ENCODE assay signal across 8 cellular contexts in genomic region chr1:234606731-234607090, GRCh38. TPM values are rescaled to one million over a fixed set of nuclear protein-coding genes. Genes with fewer than 3 reads are reported as not detected.
DNase-seq lines count a peak whose midpoint lies in the region; ATAC-seq and TF ChIP-seq lines count a peak whose summit lies in the region.

No MANE protein-coding gene starts in this region.

- DNase-seq in MM.1S (peak; percentile 22), coronary artery (ENCODE audit: low spot score) (no peak), occipital lobe (lab: John Stamatoyannopoulos, UW) (no peak), OCI-M1 (lab: John Stamatoyannopoulos, UW) (no peak)

- H3K9me2 ChIP-seq in MM.1S (replicated peaks; ENCODE audit: insufficient read depth, low read length): no peaks in the 10 kb centered on the region

- peak overlapping the region; percentile 98 for H3K27ac ChIP-seq in C4-2B
- H3K27ac ChIP-seq in MM.1S (ENCODE audit: low read length): peak overlapping the region; percentile 96; the same call in 1 of the 2 replicates
- H3K27ac ChIP-seq in coronary artery: peak overlapping the region; percentile 96 to 100

- peak overlapping the region; percentile 84 to 100 (median 100) for H3K27ac Mint-ChIP-seq in nephron

- TF ChIP-seq CTCF in C4-2B (conservative IDR thresholded peaks at IDR 0.05) (no peak), MM.1S (IDR thresholded peaks at IDR 0.05; ENCODE audit: low read length) (no peak), coronary artery (IDR thresholded peaks at IDR 0.05) (no peak), nephron (IDR thresholded peaks at IDR 0.05; ENCODE audit: unreplicated experiment in 3 of 3) (no peak)

- H3K9ac ChIP-seq in MM.1S (ENCODE audit: low read length): peak overlapping the region; percentile 96

- H3K4me1 ChIP-seq in MM.1S (ENCODE audit: low read length): peaks cover 49% of the 10 kb centered on the region

- H3K36me3 Mint-ChIP-seq in nephron (ENCODE audit: low read depth): peaks cover 56% of the 10 kb centered on the region

- no peaks in the 10 kb centered on the region for H3K9me3 ChIP-seq in MM.1S (replicated peaks; ENCODE audit: insufficient read depth, low read length)

- peaks cover 9% of the 10 kb centered on the region for H3K36me3 ChIP-seq in MM.1S (replicated peaks; ENCODE audit: insufficient read depth, low read length)

- H3K27me3 ChIP-seq in MM.1S (replicated peaks; ENCODE audit: insufficient read depth, low read length): no peaks in the 10 kb centered on the region

- peak overlapping the region; percentile 80 for H3K4me3 ChIP-seq in MM.1S (ENCODE audit: low read length)
- H3K4me3 ChIP-seq in coronary artery: peak overlapping the region; percentile 96

- H4K20me1 ChIP-seq in MM.1S (ENCODE audit: insufficient read depth, low read length): peaks cover 12% of the 10 kb centered on the region; the same call in 1 of the 2 replicates

- no peak overlapping the region for H2AFZ ChIP-seq in MM.1S (ENCODE audit: low read length)

- H3K4me2 ChIP-seq in MM.1S (ENCODE audit: low read depth, low read length): peak overlapping the region; percentile 100

- peaks cover 4% of the 10 kb centered on the region for H3K27me3 Mint-ChIP-seq in nephron (ENCODE audit: low read depth)

- H3K79me2 ChIP-seq in MM.1S (ENCODE audit: low read length): peaks cover 73% of the 10 kb centered on the region

- H3K9me3 Mint-ChIP-seq in nephron: peaks cover 2% of the 10 kb centered on the region

- H3K4me3 Mint-ChIP-seq in nephron: peak overlapping the region; percentile 99 to 100 (median 99)

- H3K4me1 Mint-ChIP-seq in nephron: peaks cover 38% of the 10 kb centered on the region

- no peak for ATAC-seq in HG02981 (IDR thresholded peaks at IDR 0.05; ENCODE audit: unreplicated experiment)
- no peak for ATAC-seq in HG03439 (IDR thresholded peaks at IDR 0.05; ENCODE audit: unreplicated experiment)

- H3F3A ChIP-seq in MM.1S (ENCODE audit: insufficient read depth, low read length): peaks cover 76% of the 10 kb centered on the region

RNA-seq across cellular contexts. Expression of gene IRF2BP2, which starts 3.3 kb away (rescaled TPM):
- 140 TPM for total RNA-seq in occipital lobe
